Comparison of ENCODE assay signal across 22 cellular contexts in genomic region chr14:27077181-27077738, GRCh38.
"Had no signal": no experiment of that assay in that cellular context is flagged by ENCODE, and none has a peak within 500 bp of the region (broad histone marks: within the 10 kb centered on the region; RNA-seq: fewer than 3 reads in every experiment).

No MANE protein-coding gene starts in this region.

- H3K4me1 Mint-ChIP-seq: activated CD4-positive, alpha-beta T cell treated with anti-CD3 and anti-CD28 coated beads for 36 hours; nephron progenitor cell; WTC11 had no signal

- H3K9me3 Mint-ChIP-seq: nephron progenitor cell had no signal

- H3K4me3 Mint-ChIP-seq: activated CD4-positive, alpha-beta T cell treated with anti-CD3 and anti-CD28 coated beads for 36 hours; activated T-helper 1 cell treated with anti-CD3 and anti-CD28 coated beads, Interleukin-12 subunit alpha, Interleukin-12 subunit beta, Interleukin-2, Interleukin-4 antibody, amounts not matched to agents 30 ng/mL and 10 ng/mL and 1 ng/mL, durations not matched to agents 14 hours and 24 hours and 36 hours; nephron progenitor cell; WTC11 had no signal

- H3K27ac Mint-ChIP-seq: activated CD4-positive, alpha-beta T cell treated with anti-CD3 and anti-CD28 coated beads for 36 hours; activated naive CD4-positive, alpha-beta T cell treated with anti-CD3 and anti-CD28 coated beads, Interleukin-2, amount 50 U/mL, for 72 hours; activated T-helper 1 cell treated with anti-CD3 and anti-CD28 coated beads, Interleukin-12 subunit alpha, Interleukin-12 subunit beta, Interleukin-2, Interleukin-4 antibody, amounts not matched to agents 30 ng/mL and 10 ng/mL and 1 ng/mL, durations not matched to agents 14 hours and 24 hours and 36 hours; nephron progenitor cell; WTC11 had no signal

- H3K4me3 ChIP-seq: adrenal gland, gastrocnemius medialis, left lung, tibial nerve, uterus had no signal

- H3K27me3 ChIP-seq: adrenal gland, gastrocnemius medialis, left lung, tibial nerve, uterus had no signal

- H3K36me3 Mint-ChIP-seq: activated naive CD4-positive, alpha-beta T cell treated with anti-CD3 and anti-CD28 coated beads, Interleukin-2, amount 50 U/mL, for 72 hours; WTC11 had no signal

- H3K9me3 ChIP-seq: adrenal gland, gastrocnemius medialis, left lung, tibial nerve, uterus had no signal

- H3K4me1 ChIP-seq: adrenal gland, gastrocnemius medialis, left lung, tibial nerve, uterus had no signal

- H3K27me3 Mint-ChIP-seq: activated CD4-positive, alpha-beta T cell treated with anti-CD3 and anti-CD28 coated beads for 36 hours had no signal

- H3K27ac ChIP-seq: adrenal gland, gastrocnemius medialis, left lung, tibial nerve, uterus had no signal

- H3K36me3 ChIP-seq: adrenal gland, gastrocnemius medialis, left lung, tibial nerve, uterus had no signal

- DNase-seq: activated CD4-positive, alpha-beta T cell treated with anti-CD3 and anti-CD28 coated beads for 36 hours; activated CD4-positive, alpha-beta T cell treated with anti-CD3 and anti-CD28 coated beads, Interleukin-2, amount 50 U/mL, for 48 hours; activated gamma-delta T cell treated with Interleukin-2 at 50 U/mL for 16 hours; activated T-cell treated with anti-CD3 and anti-CD28 coated beads for 4 hours; adrenal gland; effector CD4-positive, alpha-beta T cell; gastrocnemius medialis; head of caudate nucleus; left lung; nephron progenitor cell; occipital lobe; posterior cingulate gyrus; stimulated activated CD4-positive, alpha-beta T cell treated with anti-CD3 and anti-CD28 coated beads, Interleukin-12 subunit alpha, Interleukin-12 subunit beta, amount 100 ng/mL, for 4 hours; stimulated activated CD4-positive, alpha-beta T cell treated with anti-CD3 and anti-CD28 coated beads, Interleukin-1b, Interleukin-23, amount 100 ng/mL, for 48 hours; stimulated activated CD8-positive, alpha-beta memory T cell treated with anti-CD3 and anti-CD28 coated beads, Interleukin-4, amount 100 ng/mL, for 48 hours; stimulated activated naive CD4-positive, alpha-beta T cell; substantia nigra; uterus had no signal
